In genomic region chr11:95925011-95925410, GRCh38 we compare ENCODE assay signal across 8 cellular contexts. TPM values are rescaled to one million over a fixed set of nuclear protein-coding genes. Genes with fewer than 3 reads are reported as not detected.
DNase-seq lines count a peak whose midpoint lies in the region; ATAC-seq and TF ChIP-seq lines count a peak whose summit lies in the region.

No MANE protein-coding gene starts in this region.

- no peaks in the 10 kb centered on the region for H3K27me3 Mint-ChIP-seq in activated CD4-positive, alpha-beta T cell treated with anti-CD3 and anti-CD28 coated beads for 36 hours
- H3K27me3 Mint-ChIP-seq in stimulated activated memory B cell treated with anti-CD40 and anti-IgM and Interleukin-4, amounts not matched to agents 10 μg/mL and 1 μg/mL and 100 μg/mL, for 72 hours = peaks cover 10% of the 10 kb centered on the region

- CTCF ChIA-PET in activated CD4-positive, alpha-beta T cell treated with anti-CD3 and anti-CD28 coated beads for 36 hours (lab: Charles Lee) = interaction anchor here (0.9 to 1.1 kb wide), 2 partner anchors 9 to 14 kb away, joined by 3 to 5 read pairs; no protein-coding TSS in a partner anchor

- H3K9me3 Mint-ChIP-seq in activated CD4-positive, alpha-beta T cell treated with anti-CD3 and anti-CD28 coated beads for 36 hours (ENCODE audit: low read depth) = no peaks in the 10 kb centered on the region
- peaks cover 3% of the 10 kb centered on the region for H3K9me3 Mint-ChIP-seq in stimulated activated memory B cell treated with anti-CD40 and anti-IgM and Interleukin-4, amounts not matched to agents 10 μg/mL and 1 μg/mL and 100 μg/mL, for 72 hours

- H3K9me3 ChIP-seq in SK-N-MC (ENCODE audit: low read depth, low read length) (no peaks in the 10 kb centered on the region), ovary (no peaks in the 10 kb centered on the region)

- H3K27me3 ChIP-seq in ovary = no peaks in the 10 kb centered on the region

- H3K9ac ChIP-seq in SK-N-MC (ENCODE audit: insufficient read length) = peak overlapping the region; percentile 85

- POLR2A ChIA-PET in activated CD4-positive, alpha-beta T cell treated with anti-CD3 and anti-CD28 coated beads for 36 hours (lab: Charles Lee) = no interaction called here

- H3K27ac Mint-ChIP-seq in activated CD4-positive, alpha-beta T cell treated with anti-CD3 and anti-CD28 coated beads for 36 hours = no peak overlapping the region
- peak overlapping the region; percentile 98 for H3K27ac Mint-ChIP-seq in stimulated activated memory B cell treated with anti-CD40 and anti-IgM and Interleukin-4, amounts not matched to agents 10 μg/mL and 1 μg/mL and 100 μg/mL, for 72 hours

- H3K4me3 Mint-ChIP-seq in activated CD4-positive, alpha-beta T cell treated with anti-CD3 and anti-CD28 coated beads for 36 hours = peak overlapping the region; percentile 99
- H3K4me3 Mint-ChIP-seq in stimulated activated memory B cell treated with anti-CD40 and anti-IgM and Interleukin-4, amounts not matched to agents 10 μg/mL and 1 μg/mL and 100 μg/mL, for 72 hours = no peak overlapping the region

- no peaks in the 10 kb centered on the region for H3K36me3 Mint-ChIP-seq in activated CD4-positive, alpha-beta T cell treated with anti-CD3 and anti-CD28 coated beads for 36 hours (ENCODE audit: low read depth)
- no peaks in the 10 kb centered on the region for H3K36me3 Mint-ChIP-seq in stimulated activated memory B cell treated with anti-CD40 and anti-IgM and Interleukin-4, amounts not matched to agents 10 μg/mL and 1 μg/mL and 100 μg/mL, for 72 hours

- H3K4me1 ChIP-seq in ovary (ENCODE audit: insufficient read depth) = no peaks in the 10 kb centered on the region

- no peak for DNase-seq in activated CD4-positive, alpha-beta T cell treated with anti-CD3 and anti-CD28 coated beads for 36 hours
- no peak for DNase-seq in activated CD4-positive, alpha-beta T cell treated with anti-CD3 and anti-CD28 coated beads, Interleukin-2, amount 50 U/mL, for 4 hours
- DNase-seq in SK-N-MC (ENCODE audit: low read depth, low spot score) = no peak
- peak in 1 of 2 donors; percentile 20 for DNase-seq in foreskin fibroblast
- DNase-seq in caudate nucleus (lab: John Stamatoyannopoulos, UW) = no peak
- no peak for DNase-seq in ovary

- 66 to 80% (median 76%) methylated on average over 5 of the region's 5 CpGs for WGBS in ovary, 3 donors

- H3K36me3 ChIP-seq in SK-N-MC (ENCODE audit: insufficient read depth, low read length) (no peaks in the 10 kb centered on the region), ovary (no peaks in the 10 kb centered on the region)

- TF ChIP-seq CTCF in foreskin fibroblast (IDR thresholded peaks at IDR 0.05; ENCODE audit: low read depth, low read length) (no peak), ovary (IDR thresholded peaks at IDR 0.05) (no peak)

- peak overlapping the region; percentile 83; the same call in 1 of the 2 replicates for H3K4me3 ChIP-seq in SK-N-MC
- peak overlapping the region; percentile 84 to 95 for H3K4me3 ChIP-seq in foreskin fibroblast (ENCODE audit: low read depth in 1 of 2, low read length in 2 of 2)
- no peak overlapping the region for H3K4me3 ChIP-seq in ovary

- intact Hi-C loops in activated CD4-positive, alpha-beta T cell treated with anti-CD3 and anti-CD28 coated beads for 36 hours (cut with DNase I, micrococcal nuclease) = loop anchor here in 1 of 2 experiments (10.0 kb wide), 1 partner anchor 140 kb away; no protein-coding TSS in a partner anchor
- intact Hi-C loops in ovary (cut with DNase I) = no loop called here

- H3K4me1 Mint-ChIP-seq in activated CD4-positive, alpha-beta T cell treated with anti-CD3 and anti-CD28 coated beads for 36 hours = peaks cover 25% of the 10 kb centered on the region
- H3K4me1 Mint-ChIP-seq in stimulated activated memory B cell treated with anti-CD40 and anti-IgM and Interleukin-4, amounts not matched to agents 10 μg/mL and 1 μg/mL and 100 μg/mL, for 72 hours = peaks cover 22% of the 10 kb centered on the region

- TF ChIP-seq POLR2A in ovary (IDR thresholded peaks at IDR 0.05) = no peak

- ATAC-seq in activated CD4-positive, alpha-beta T cell treated with anti-CD3 and anti-CD28 coated beads for 36 hours = no peak
- ATAC-seq in stimulated activated memory B cell treated with anti-CD40 and anti-IgM and Interleukin-4, amounts not matched to agents 10 μg/mL and 1 μg/mL and 100 μg/mL, for 72 hours = no peak
- ATAC-seq in GM21360 (IDR thresholded peaks at IDR 0.05; ENCODE audit: unreplicated experiment) = no peak

- H3K27ac ChIP-seq in SK-N-MC = no peak overlapping the region
- H3K27ac ChIP-seq in caudate nucleus (ENCODE audit: low read depth, low read length) = no peak overlapping the region
- H3K27ac ChIP-seq in ovary = peak overlapping the region in 1 of 2 donors; percentile 94

- TF ChIP-seq EP300 in ovary (IDR thresholded peaks at IDR 0.05) = no peak

RNA-seq across cellular contexts. Expression of gene MTMR2, which starts 1.1 kb away (rescaled TPM):
- 10 to 100 TPM; 32.8 to 36.5 TPM for total RNA-seq in activated CD4-positive, alpha-beta T cell treated with anti-CD3 and anti-CD28 coated beads for 36 hours
- total RNA-seq in ovary = 10 to 100 TPM; 14.4 to 29.7 (median 24.3) TPM
- 10 to 100 TPM; 14.1 to 42.5 TPM for polyA plus RNA-seq in ovary
